ENCODE assay signal across 8 cellular contexts in the genomic region with DNA sequence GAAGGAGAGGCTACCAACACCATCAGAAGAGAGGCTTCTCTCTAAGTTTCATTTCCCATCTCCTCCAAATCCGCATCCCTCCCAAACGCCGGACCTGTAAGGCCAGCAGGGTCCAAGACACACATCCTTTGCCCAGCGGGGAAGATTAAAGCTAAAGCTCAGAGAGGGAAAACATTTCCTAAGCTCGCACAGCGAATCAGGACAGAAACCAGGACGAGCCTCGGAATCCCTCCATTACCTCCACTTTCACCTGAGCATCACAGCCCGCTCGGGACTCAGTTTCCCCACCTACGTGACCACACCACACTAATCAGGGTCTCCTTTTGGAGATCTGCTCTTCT. TPM values are rescaled to one million over a fixed set of nuclear protein-coding genes. Genes with fewer than 3 reads are reported as not detected.
DNase-seq lines count a peak whose midpoint lies in the region; ATAC-seq and TF ChIP-seq lines count a peak whose summit lies in the region.

No MANE protein-coding gene starts in this region.

- H3K9me3 Mint-ChIP-seq in activated naive CD4-positive, alpha-beta T cell treated with anti-CD3 and anti-CD28 coated beads, Interleukin-2, amount 50 U/mL, for 24 hours: no peaks in the 10 kb centered on the region

- TF ChIP-seq CTCF in adrenal gland (IDR thresholded peaks at IDR 0.05): no peak
- no peak for TF ChIP-seq CTCF in liver (IDR thresholded peaks at IDR 0.05; ENCODE audit: low read depth, low read length, missing input control)
- no peak for TF ChIP-seq CTCF in upper lobe of left lung (IDR thresholded peaks at IDR 0.05)

- H3K27ac ChIP-seq in adrenal gland (peak overlapping the region in 4 of 5 donors; percentile 57 to 97 (median 92)), liver (ENCODE audit: low read depth in 1 of 2, low read length in 2 of 2) (peak overlapping the region; percentile 86 to 92), upper lobe of left lung (peak overlapping the region; percentile 90 to 97 (median 96))

- H3K9me3 ChIP-seq in adrenal gland (replicated peaks in 1 of 3) (no peaks in the 10 kb centered on the region), liver (ENCODE audit: control insufficient read depth in 4 of 4, low read length in 3 of 4) (no peaks in the 10 kb centered on the region), upper lobe of left lung (no peaks in the 10 kb centered on the region)

- H3K9ac ChIP-seq in liver (ENCODE audit: low read depth in 1 of 2, low read length in 2 of 2): peak overlapping the region; percentile 29 to 77

- H3K4me1 ChIP-seq in adrenal gland (replicated peaks in 1 of 2) (peaks cover 19 to 22% of the 10 kb centered on the region in 2 donors), liver (ENCODE audit: control insufficient read depth in 4 of 4, insufficient read depth in 4 of 4, low read length in 3 of 4) (peaks cover 8 to 37% (median 19%) of the 10 kb centered on the region in 4 donors), upper lobe of left lung (peaks cover 24 to 31% (median 25%) of the 10 kb centered on the region in 4 donors)

- peak overlapping the region; percentile 68 for H3K27ac Mint-ChIP-seq in activated naive CD4-positive, alpha-beta T cell treated with anti-CD3 and anti-CD28 coated beads, Interleukin-2, amount 50 U/mL, for 24 hours

- H3K36me3 ChIP-seq in adrenal gland (replicated peaks in 1 of 2) (no peaks in the 10 kb centered on the region), liver (ENCODE audit: control insufficient read depth in 4 of 4, insufficient read depth in 3 of 4, low read depth in 1 of 4, low read length in 3 of 4) (no peaks in the 10 kb centered on the region), upper lobe of left lung (no peaks in the 10 kb centered on the region)

- no peak for DNase-seq in activated naive CD4-positive, alpha-beta T cell treated with anti-CD3 and anti-CD28 coated beads, Interleukin-2, amount 50 U/mL, for 16 hours
- DNase-seq in adrenal gland (no peak), upper lobe of left lung (no peak), NCI-H345 treated with DMSO at 0.1 percent for 48 hours (lab: John Stamatoyannopoulos, UW; ENCODE audit: unreplicated experiment) (no peak), activated gamma-delta T cell (lab: John Stamatoyannopoulos, UW) (no peak)

- no peak for TF ChIP-seq RAD21 in liver (IDR thresholded peaks at IDR 0.05)

- 2 to 3% (median 2%) methylated on average over 11 of the region's 11 CpGs for WGBS in adrenal gland, 4 donors
- WGBS in liver: 2% methylated on average over 11 of the region's 11 CpGs
- WGBS in upper lobe of left lung, 2 donors: 1 to 2% methylated on average over 11 of the region's 11 CpGs

- ATAC-seq in upper lobe of left lung (ENCODE audit: low FRiP score in 2 of 2) (no peak), HG03521 (IDR thresholded peaks at IDR 0.05; ENCODE audit: unreplicated experiment) (no peak)

- H3K27me3 Mint-ChIP-seq in activated naive CD4-positive, alpha-beta T cell treated with anti-CD3 and anti-CD28 coated beads, Interleukin-2, amount 50 U/mL, for 24 hours: peaks cover 3% of the 10 kb centered on the region

- peak overlapping the region in 2 of 4 donors; percentile 35 to 65 for H3K4me3 ChIP-seq in adrenal gland
- H3K4me3 ChIP-seq in liver (ENCODE audit: low read depth in 1 of 3, low read length in 3 of 3): peak overlapping the region in 2 of 3 donors; percentile 27 to 41
- H3K4me3 ChIP-seq in upper lobe of left lung: peak overlapping the region in 3 of 4 donors; percentile 49 to 76 (median 60)

- H3K27me3 ChIP-seq in adrenal gland: no peaks in the 10 kb centered on the region
- peaks cover 0 to 4% (median 0%) of the 10 kb centered on the region in 4 donors for H3K27me3 ChIP-seq in liver (ENCODE audit: control insufficient read depth in 4 of 4, insufficient read depth in 4 of 4, low read length in 3 of 4)
- H3K27me3 ChIP-seq in upper lobe of left lung: no peaks in the 10 kb centered on the region

- peaks cover 19% of the 10 kb centered on the region for H3K4me1 Mint-ChIP-seq in activated naive CD4-positive, alpha-beta T cell treated with anti-CD3 and anti-CD28 coated beads, Interleukin-2, amount 50 U/mL, for 24 hours

- TF ChIP-seq EP300 in upper lobe of left lung (IDR thresholded peaks at IDR 0.05): no peak

- TF ChIP-seq POLR2A in adrenal gland (IDR thresholded peaks at IDR 0.05): no peak
- TF ChIP-seq POLR2A in upper lobe of left lung (IDR thresholded peaks at IDR 0.05): no peak

- intact Hi-C loops in adrenal gland (cut with DNase I): no loop called here

- H3K4me3 Mint-ChIP-seq in activated naive CD4-positive, alpha-beta T cell treated with anti-CD3 and anti-CD28 coated beads, Interleukin-2, amount 50 U/mL, for 24 hours: peak overlapping the region; percentile 92

- peaks cover 9% of the 10 kb centered on the region for H3K36me3 Mint-ChIP-seq in activated naive CD4-positive, alpha-beta T cell treated with anti-CD3 and anti-CD28 coated beads, Interleukin-2, amount 50 U/mL, for 24 hours

TF ChIP-seq in liver, 16 proteins besides CTCF, POLR2A, EP300 and RAD21:
- no peak for TF ChIP-seq SP1 (IDR thresholded peaks at IDR 0.05)
- no peak for TF ChIP-seq NR2F2 (IDR thresholded peaks at IDR 0.05)
- TF ChIP-seq RXRA (IDR thresholded peaks at IDR 0.05): no peak
TF ChIP-seq in liver: peak in this region for 0.

RNA-seq across cellular contexts. Expression of gene FOSB, which starts 0.7 kb away (rescaled TPM):
- total RNA-seq in adrenal gland (10 to 100 TPM in 1 of 8 donors, 1 to 10 TPM in 7; 1.0 to 21.7 (median 2.8) TPM), liver (1 to 10 TPM in 1 of 2 donors, under 1 TPM in 1; 0.28 to 1.3 TPM), upper lobe of left lung (100 to 1,000 TPM in 2 of 6 donors, 10 to 100 TPM in 2, 1 to 10 TPM in 1, not detected in 1; 8.8 to 152 (median 94.9) TPM)
- polyA plus RNA-seq in adrenal gland (10 to 100 TPM in 1 of 3 donors, 1 to 10 TPM in 1, under 1 TPM in 1; 0.95 to 11.1 (median 4.3) TPM), liver (under 1 TPM; 0.18 to 0.51 TPM)

RNA-seq across cellular contexts. Expression of gene RTN2, which starts 29.8 kb away (rescaled TPM):
- total RNA-seq in adrenal gland (10 to 100 TPM in 7 of 8 donors, 1 to 10 TPM in 1; 8.6 to 65.8 (median 20.7) TPM), liver (1 to 10 TPM; 1.0 to 1.6 TPM), upper lobe of left lung (10 to 100 TPM in 3 of 6 donors, 1 to 10 TPM in 3; 5.2 to 17.8 (median 11.1) TPM)
- polyA plus RNA-seq in adrenal gland (10 to 100 TPM in 1 of 3 donors, 1 to 10 TPM in 2; 4.8 to 11.8 (median 7.4) TPM), liver (1 to 10 TPM; 1.3 to 3.5 TPM)

RNA-seq across cellular contexts. Expression of gene PPM1N, which starts 31.2 kb away (rescaled TPM):
- total RNA-seq in adrenal gland (1 to 10 TPM in 6 of 8 donors, not detected in 2; 1.2 to 2.5 (median 1.7) TPM), liver (1 to 10 TPM in 1 of 2 donors, under 1 TPM in 1; 0.17 to 1.5 TPM), upper lobe of left lung (1 to 10 TPM in 3 of 6 donors, under 1 TPM in 2, not detected in 1; 0.89 to 6.3 (median 1.1) TPM)
- polyA plus RNA-seq in adrenal gland (1 to 10 TPM in 2 of 3 donors, under 1 TPM in 1; 0.99 to 3.7 (median 1.7) TPM), liver (under 1 TPM; 0.45 to 0.49 TPM)

RNA-seq across cellular contexts. Expression of gene VASP, which starts 40.2 kb away (rescaled TPM):
- total RNA-seq in adrenal gland (100 to 1,000 TPM in 2 of 8 donors, 10 to 100 TPM in 6; 41.4 to 118 (median 68.8) TPM), liver (10 to 100 TPM; 20.2 to 29.1 TPM), upper lobe of left lung (100 to 1,000 TPM in 4 of 6 donors, 10 to 100 TPM in 2; 68.1 to 266 (median 143) TPM)
- polyA plus RNA-seq in adrenal gland (10 to 100 TPM; 30.2 to 96.2 (median 62.9) TPM), liver (10 to 100 TPM in 1 of 2 donors, 1 to 10 TPM in 1; 7.3 to 25.3 TPM)

RNA-seq across cellular contexts. Expression of gene ERCC1, which starts 43.4 kb away (rescaled TPM):
- total RNA-seq in adrenal gland (100 to 1,000 TPM in 2 of 8 donors, 10 to 100 TPM in 6; 63.6 to 107 (median 90.4) TPM), liver (10 to 100 TPM; 19.3 to 24.7 TPM), upper lobe of left lung (100 to 1,000 TPM in 1 of 6 donors, 10 to 100 TPM in 5; 53.7 to 102 (median 76.2) TPM)
- polyA plus RNA-seq in adrenal gland (10 to 100 TPM; 62.9 to 89.2 (median 87.0) TPM), liver (10 to 100 TPM; 19.2 to 28.7 TPM)
